24 cellular contexts compared by ENCODE assay signal in the genomic region with DNA sequence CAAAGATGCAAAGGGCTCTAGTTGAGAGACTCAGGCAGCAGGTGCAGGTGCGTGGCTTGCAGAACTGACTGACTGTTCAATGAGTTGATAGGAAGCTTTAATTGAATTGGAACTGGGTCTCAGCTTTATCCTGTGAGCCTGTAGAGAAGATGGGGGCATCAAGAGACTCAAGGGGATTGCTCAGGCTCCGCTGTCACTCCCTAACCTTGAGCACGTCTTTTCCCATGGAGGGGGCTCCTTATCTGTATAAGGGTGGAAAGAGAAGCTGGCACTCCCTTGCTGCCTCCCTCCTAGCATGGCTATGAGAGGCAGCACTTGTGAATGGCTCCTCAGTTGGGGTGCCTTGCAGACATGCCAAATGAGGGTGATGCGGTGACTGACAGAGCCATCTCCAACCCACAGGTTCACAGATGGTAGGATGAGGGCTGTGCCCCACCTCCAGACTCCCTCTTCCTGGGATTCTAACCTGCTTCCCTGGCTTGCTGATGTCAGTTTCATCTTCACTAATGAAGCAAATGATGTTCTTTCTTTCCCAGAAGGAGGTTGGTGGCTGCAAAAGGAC.
"Had no signal": no experiment of that assay in that cellular context is flagged by ENCODE, and none has a peak within 500 bp of the region (broad histone marks: within the 10 kb centered on the region; RNA-seq: fewer than 3 reads in every experiment).

No MANE protein-coding gene starts in this region.

- DNase-seq: colonic mucosa; effector CD8-positive, alpha-beta T cell; endodermal cell; esophagus squamous epithelium; glutamatergic neuron; heart right ventricle; hippocampal formation; left colon; left ventricle myocardium superior; lower lobe of right lung; natural killer cell; right cardiac atrium; sigmoid colon; stimulated activated CD4-positive, alpha-beta T cell treated with anti-CD3 and anti-CD28 coated beads, Interleukin-2, amount 100 ng/mL, for 24 hours; stimulated activated CD4-positive, alpha-beta T cell treated with anti-CD3 and anti-CD28 coated beads, Interleukin-4, amount 100 ng/mL, for 24 hours; stimulated activated naive B cell treated with anti-CD40 and anti-IgM and Interleukin-4, amounts not matched to agents 10 μg/mL and 1 μg/mL and 100 μg/mL, for 72 hours; thyroid gland had no signal

- H3K4me3 Mint-ChIP-seq: central memory CD8-positive, alpha-beta T cell; dendritic cell treated with granulocyte-macrophage colony-stimulating factor and Interleukin-4, amounts not matched to agents 40 ng/mL and 50 ng/mL, for 4 days; endodermal cell; memory B cell; natural killer cell; neural crest cell; stimulated activated naive B cell treated with anti-CD40 and anti-IgM and Interleukin-4, amounts not matched to agents 10 μg/mL and 1 μg/mL and 100 μg/mL, for 72 hours; stimulated activated naive CD8-positive, alpha-beta T cell treated with anti-CD3 and anti-CD28 coated beads, Interleukin-15, amount 100 ng/mL, for 72 hours; type B pancreatic cell had no signal

- H3K27ac ChIP-seq: colonic mucosa, esophagus squamous epithelium, heart right ventricle, lower lobe of right lung, prostate gland, sigmoid colon, thyroid gland had no signal

- H3K27ac Mint-ChIP-seq: dendritic cell treated with granulocyte-macrophage colony-stimulating factor and Interleukin-4, amounts not matched to agents 40 ng/mL and 50 ng/mL, for 4 days; endodermal cell; memory B cell; natural killer cell; stimulated activated naive B cell treated with anti-CD40 and anti-IgM and Interleukin-4, amounts not matched to agents 10 μg/mL and 1 μg/mL and 100 μg/mL, for 72 hours; type B pancreatic cell had no signal

- H3K36me3 Mint-ChIP-seq: memory B cell, type B pancreatic cell had no signal

- H3K4me1 Mint-ChIP-seq: central memory CD8-positive, alpha-beta T cell; endodermal cell; memory B cell had no signal

- ATAC-seq: heart right ventricle, left colon, left ventricle myocardium superior, lower lobe of right lung, natural killer cell had no signal
